In the genomic region with DNA sequence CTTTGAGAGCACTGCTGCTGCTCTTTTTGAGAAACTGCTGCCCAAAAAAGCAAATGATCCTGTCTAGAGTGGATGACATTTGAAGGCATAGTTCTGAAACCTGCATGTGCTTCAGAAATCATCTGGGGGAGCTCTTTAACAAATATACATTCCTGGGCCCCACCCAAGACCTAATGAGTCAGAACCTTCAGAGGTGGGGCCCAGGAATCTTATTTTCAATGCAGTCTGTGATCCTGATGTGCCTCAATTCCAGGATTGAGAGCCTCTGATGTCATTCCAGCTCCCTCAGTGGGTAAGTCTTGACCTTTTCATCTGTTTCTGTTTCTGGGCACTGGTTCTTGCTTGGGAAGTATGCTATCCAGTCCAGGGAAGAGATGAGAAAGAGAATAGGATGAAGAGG, we compare ENCODE assay signal across 13 cellular contexts. TPM values are rescaled to one million over a fixed set of nuclear protein-coding genes. Genes with fewer than 3 reads are reported as not detected.
DNase-seq lines count a peak whose midpoint lies in the region; ATAC-seq, FAIRE-seq and TF ChIP-seq lines count a peak whose summit lies in the region.
"Had no signal": no experiment of that assay in that cellular context is flagged by ENCODE, and none has a peak within 500 bp of the region (broad histone marks: within the 10 kb centered on the region; RNA-seq: fewer than 3 reads in every experiment).

No MANE protein-coding gene starts in this region.

- no peak overlapping the region for H4K91ac ChIP-seq in trophoblast cell (ENCODE audit: low read depth, low read length)

- no peak for FAIRE-seq in bronchial epithelial cell (lab: Jason Lieb, UNC)
- FAIRE-seq: islet of Langerhans had no signal

- H3K4me3 ChIP-seq in bronchial epithelial cell (ENCODE audit: low read depth, low read length) (no peak overlapping the region), lower lobe of right lung (no peak overlapping the region), trophoblast cell (ENCODE audit: low read depth, low read length) (no peak overlapping the region)

- no peak overlapping the region for H2BK120ac ChIP-seq in trophoblast cell (ENCODE audit: insufficient read depth, low read length, poor library complexity)

- no peak overlapping the region for H4K12ac ChIP-seq in trophoblast cell (ENCODE audit: low read depth, low read length)

- H3K4me2 ChIP-seq in trophoblast cell (ENCODE audit: low read length), result no peak overlapping the region

- peaks cover 24 to 81% of the 10 kb centered on the region in 2 donors for H3K27me3 Mint-ChIP-seq in effector memory CD8-positive, alpha-beta T cell

- H2AFZ ChIP-seq in trophoblast cell (ENCODE audit: insufficient read depth, low read length, poor library complexity), result no peak overlapping the region

- H3K27me3 ChIP-seq in bronchial epithelial cell (ENCODE audit: control insufficient read depth, insufficient read depth, low read length) (no peaks in the 10 kb centered on the region), lower lobe of right lung (ENCODE audit: low read depth) (no peaks in the 10 kb centered on the region), trophoblast cell (ENCODE audit: insufficient read depth, low read length) (no peaks in the 10 kb centered on the region)

- H3K79me2 ChIP-seq in trophoblast cell (ENCODE audit: control insufficient read depth, insufficient read depth, low read length, poor library complexity), result no peaks in the 10 kb centered on the region

- H3K4me1 ChIP-seq in lower lobe of right lung (no peaks in the 10 kb centered on the region), trophoblast cell (ENCODE audit: control insufficient read depth in 1 of 2, insufficient read depth in 2 of 2, low read length in 2 of 2) (peaks cover 3 to 7% of the 10 kb centered on the region in 2 experiments)

- H3K9ac ChIP-seq in trophoblast cell (ENCODE audit: low read length), result no peak overlapping the region

- peak; percentile 69 to 78 for ATAC-seq in lower lobe of right lung
- no peak for ATAC-seq in effector memory CD8-positive, alpha-beta T cell (replicated peaks)
- ATAC-seq: stimulated activated effector memory CD8-positive, alpha-beta T cell treated with anti-CD3 and anti-CD28 coated beads, Interleukin-12 subunit alpha, Interleukin-12 subunit beta, amount 100 ng/mL, for 72 hours had no signal

- no peaks in the 10 kb centered on the region for H3K79me1 ChIP-seq in trophoblast cell (ENCODE audit: low read length)

- H3K36me3 ChIP-seq in bronchial epithelial cell (ENCODE audit: control insufficient read depth, insufficient read depth, low read length), result no peaks in the 10 kb centered on the region
- H3K36me3 ChIP-seq in lower lobe of right lung, result peaks cover 10% of the 10 kb centered on the region
- H3K36me3 ChIP-seq in trophoblast cell (ENCODE audit: control insufficient read depth in 1 of 2, insufficient read depth in 2 of 2, low read length in 2 of 2), result no peaks in the 10 kb centered on the region

- no peak overlapping the region for H2AK5ac ChIP-seq in trophoblast cell (ENCODE audit: low read length)

- intact Hi-C loops in lower lobe of right lung (cut with DNase I), result no loop called here

- no peak overlapping the region for H2BK12ac ChIP-seq in trophoblast cell (ENCODE audit: low read length)

- H3K9me3 Mint-ChIP-seq in effector memory CD8-positive, alpha-beta T cell, result no peaks in the 10 kb centered on the region
- H3K9me3 Mint-ChIP-seq: activated naive CD4-positive, alpha-beta T cell treated with anti-CD3 and anti-CD28 coated beads, Interleukin-2, amount 10 ng/mL, durations not matched to agents 7 days and 5 days; stimulated activated effector memory CD8-positive, alpha-beta T cell treated with anti-CD3 and anti-CD28 coated beads, Interleukin-12 subunit alpha, Interleukin-12 subunit beta, amount 100 ng/mL, for 72 hours had no signal

- H3K27ac ChIP-seq in lower lobe of right lung, result no peak overlapping the region
- H3K27ac ChIP-seq in trophoblast cell (ENCODE audit: low read depth, low read length), result no peak overlapping the region

- H3K27ac Mint-ChIP-seq in effector memory CD8-positive, alpha-beta T cell, result no peak overlapping the region
- H3K27ac Mint-ChIP-seq: activated naive CD4-positive, alpha-beta T cell treated with anti-CD3 and anti-CD28 coated beads, Interleukin-2, amount 10 ng/mL, durations not matched to agents 7 days and 5 days had no signal

- H3K18ac ChIP-seq in trophoblast cell (ENCODE audit: low read length), result no peak overlapping the region

- H3K23ac ChIP-seq in trophoblast cell (ENCODE audit: low read length), result no peak overlapping the region

- no peaks in the 10 kb centered on the region for H3K36me3 Mint-ChIP-seq in effector memory CD8-positive, alpha-beta T cell (ENCODE audit: insufficient read depth)
- H3K36me3 Mint-ChIP-seq: activated naive CD4-positive, alpha-beta T cell treated with anti-CD3 and anti-CD28 coated beads, Interleukin-2, amount 10 ng/mL, durations not matched to agents 7 days and 5 days; stimulated activated effector memory CD8-positive, alpha-beta T cell treated with anti-CD3 and anti-CD28 coated beads, Interleukin-12 subunit alpha, Interleukin-12 subunit beta, amount 100 ng/mL, for 72 hours had no signal

- no peaks in the 10 kb centered on the region for H3K4me1 Mint-ChIP-seq in effector memory CD8-positive, alpha-beta T cell (ENCODE audit: low read depth in 2 of 2)
- H3K4me1 Mint-ChIP-seq: neural crest cell had no signal

- no peaks in the 10 kb centered on the region for H3K9me3 ChIP-seq in lower lobe of right lung
- no peaks in the 10 kb centered on the region for H3K9me3 ChIP-seq in trophoblast cell (ENCODE audit: insufficient read depth, low read depth, low read length)

- no peak overlapping the region for H4K8ac ChIP-seq in trophoblast cell (ENCODE audit: low read depth, low read length)

- H3K4me3 Mint-ChIP-seq in effector memory CD8-positive, alpha-beta T cell, result no peak overlapping the region
- H3K4me3 Mint-ChIP-seq: activated naive CD4-positive, alpha-beta T cell treated with anti-CD3 and anti-CD28 coated beads, Interleukin-2, amount 10 ng/mL, durations not matched to agents 7 days and 5 days; neural crest cell; stimulated activated effector memory CD8-positive, alpha-beta T cell treated with anti-CD3 and anti-CD28 coated beads, Interleukin-12 subunit alpha, Interleukin-12 subunit beta, amount 100 ng/mL, for 72 hours had no signal

- H3K4ac ChIP-seq in trophoblast cell (ENCODE audit: low read depth, low read length), result no peak overlapping the region

- H3K14ac ChIP-seq in trophoblast cell (ENCODE audit: low read length), result no peak overlapping the region

- DNase-seq in AG08395 (ENCODE audit: low spot score) (peak; percentile 74), HT-29 (ENCODE audit: low spot score) (peak; percentile 95), bronchial epithelial cell (ENCODE audit: low read depth) (peak; percentile 84), lower lobe of right lung (no peak), NCI-H1417 (lab: John Stamatoyannopoulos, UW) (no peak), trophoblast cell (no peak), inferior parietal cortex (ENCODE audit: extremely low spot score) (no peak)
- DNase-seq in effector memory CD8-positive, alpha-beta T cell, result no peak
- DNase-seq: activated CD4-positive, alpha-beta T cell treated with anti-CD3 and anti-CD28 coated beads, Interleukin-2, amount 50 U/mL, for 48 hours; activated naive CD4-positive, alpha-beta T cell treated with anti-CD3 and anti-CD28 coated beads, Interleukin-2, amount 10 ng/mL, durations not matched to agents 7 days and 5 days had no signal

- TF ChIP-seq CTCF in bronchial epithelial cell (IDR thresholded peaks at IDR 0.05; ENCODE audit: insufficient read depth, low read length, severe bottlenecking) (no peak), lower lobe of right lung (IDR thresholded peaks at IDR 0.05) (no peak)

- no peak overlapping the region for H2BK5ac ChIP-seq in trophoblast cell (ENCODE audit: low read depth, low read length, poor library complexity)

RNA-seq across cellular contexts. Expression of gene HNF1B, which starts 42.3 kb away (rescaled TPM):
- total RNA-seq in HT-29 (2014; rRNA removed; shearing (Covaris generic)), result 66.0 and 91.4 TPM in 2 replicates
- not detected in 2 replicates for total RNA-seq in bronchial epithelial cell
- total RNA-seq in lower lobe of right lung, result 15.2 TPM
- 0.03 TPM in 1 of 2 replicates, not detected in the other for polyA plus RNA-seq in trophoblast cell (2013)
- total RNA-seq: neural crest cell had no signal

RNA-seq across cellular contexts. Expression of gene DDX52, which starts 59.4 kb away (rescaled TPM):
- 15.5 and 17.6 TPM in 2 replicates for total RNA-seq in HT-29 (2014; rRNA removed; shearing (Covaris generic))
- total RNA-seq in bronchial epithelial cell (14.5 and 19.3 TPM in 2 replicates), lower lobe of right lung (20.3 TPM)
- polyA plus RNA-seq in trophoblast cell (2013), result 25.0 and 26.4 TPM in 2 replicates

Comparison
In these comparisons a context has a peak if more than half of its experiments do, and no peak if none do; other contexts are left out.
1. DNase-seq: peak in AG08395 (single experiment), HT-29 (single experiment) and bronchial epithelial cell (single experiment); none in lower lobe of right lung (single experiment), NCI-H1417 (0 of 3), effector memory CD8-positive, alpha-beta T cell (0 of 3), trophoblast cell (0 of 2) and inferior parietal cortex (single experiment).
2. RNA of gene HNF1B, which starts 42.3 kb away (total RNA-seq): 66.0 to 91.4 TPM in HT-29 and 15.2 TPM in lower lobe of right lung (single experiment); not detected in bronchial epithelial cell; every median in the first group is over 10 times any median in the second.